ENCODE assay signal across 9 cellular contexts in genomic region chr17:30095507-30096244, GRCh38.
DNase-seq lines count a peak whose midpoint lies in the region; ATAC-seq and TF ChIP-seq lines count a peak whose summit lies in the region.
"Had no signal": no experiment of that assay in that cellular context is flagged by ENCODE, and none has a peak within 500 bp of the region (broad histone marks: within the 10 kb centered on the region; RNA-seq: fewer than 3 reads in every experiment).

No MANE protein-coding gene starts in this region.

- H3K27ac ChIP-seq in RWPE1: no peak overlapping the region
- H3K27ac ChIP-seq: skin epidermis had no signal

- TF ChIP-seq CTCF in RWPE1 (conservative IDR thresholded peaks at IDR 0.05; ENCODE audit: low read depth): peak; percentile 65

- ATAC-seq in HG02610 (IDR thresholded peaks at IDR 0.05; ENCODE audit: unreplicated experiment): peak; percentile 55
- ATAC-seq in HG03196 (IDR thresholded peaks at IDR 0.05; ENCODE audit: unreplicated experiment): no peak
- no peak for ATAC-seq in HG03439 (IDR thresholded peaks at IDR 0.05; ENCODE audit: unreplicated experiment)
- no peak for ATAC-seq in GM21367 (IDR thresholded peaks at IDR 0.05; ENCODE audit: unreplicated experiment)

- CTCF ChIA-PET in RWPE1 (lab: Yijun Ruan, JAX): interaction anchor here (0.5 to 1.5 kb wide), 7 partner anchors 9 to 520 kb away, joined by 3 to 9 read pairs (median 5); no protein-coding TSS in a partner anchor

- POLR2A ChIA-PET in RWPE1 (lab: Yijun Ruan, JAX; ENCODE audit: low non-redundant PET): no interaction called here

- DNase-seq in DMS53 (lab: John Stamatoyannopoulos, UW): peak; percentile 59
- peak; percentile 64 for DNase-seq in RWPE1 (ENCODE audit: low spot score)
- DNase-seq in fibroblast of gingiva (ENCODE audit: low read depth): peak; percentile 75
- DNase-seq in pons (ENCODE audit: low spot score): peak; percentile 54
